In the genomic region with DNA sequence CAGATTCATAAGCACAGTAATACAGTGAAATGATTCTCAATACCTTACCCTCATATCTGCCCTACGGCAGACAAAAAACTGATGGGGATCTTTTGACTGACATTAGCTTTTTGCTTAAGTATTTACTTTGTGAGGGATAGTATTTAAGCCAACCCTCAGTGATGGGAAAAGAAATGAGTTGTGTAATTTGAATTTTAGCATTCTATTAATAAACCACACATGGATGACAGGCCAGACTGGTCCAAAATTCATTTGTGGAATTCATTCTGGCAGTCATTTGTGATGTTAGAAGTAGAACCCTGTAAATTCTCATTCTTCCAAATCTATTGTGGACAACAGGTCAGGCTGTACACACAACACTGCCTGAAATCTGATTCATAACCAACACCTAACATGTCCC, we compare ENCODE assay signal across 15 cellular contexts. TPM values are rescaled to one million over a fixed set of nuclear protein-coding genes. Genes with fewer than 3 reads are reported as not detected.
A peak's percentile ranks its signal among the peaks of the same experiment; 100 is the strongest.
DNase-seq lines count a peak whose midpoint lies in the region; ATAC-seq and TF ChIP-seq lines count a peak whose summit lies in the region.
"Had no signal": no experiment of that assay in that cellular context is flagged by ENCODE, and none has a peak within 500 bp of the region (broad histone marks: within the 10 kb centered on the region; RNA-seq: fewer than 3 reads in every experiment).

No MANE protein-coding gene starts in this region.

- H3K9me3 Mint-ChIP-seq in memory B cell, result peaks cover 4% of the 10 kb centered on the region
- H3K9me3 Mint-ChIP-seq: HFFc6 had no signal

- intact Hi-C loops in left ventricle myocardium superior (cut with micrococcal nuclease) (no loop called here), left ventricle myocardium inferior (cut with micrococcal nuclease) (no loop called here)

- H3K27ac Mint-ChIP-seq in memory B cell, result peak overlapping the region; percentile 53
- H3K27ac Mint-ChIP-seq: HFFc6 had no signal

- H3K4me1 ChIP-seq in left ventricle myocardium inferior (peaks cover 32% of the 10 kb centered on the region), OCI-LY3 (ENCODE audit: low read length) (peaks cover 14% of the 10 kb centered on the region)
- H3K4me1 ChIP-seq: BLaER1 had no signal

- H3K9me3 ChIP-seq in left ventricle myocardium inferior (replicated peaks) (peaks cover 8% of the 10 kb centered on the region), OCI-LY3 (ENCODE audit: insufficient read depth, low read length) (no peaks in the 10 kb centered on the region)
- H3K9me3 ChIP-seq: A549 had no signal

- ATAC-seq in left ventricle myocardium superior, result peak; percentile 44
- no peak for ATAC-seq in memory B cell (ENCODE audit: low read depth)
- no peak for ATAC-seq in HG02759 (IDR thresholded peaks at IDR 0.05; ENCODE audit: unreplicated experiment)
- ATAC-seq: A549 had no signal

- H3K9ac ChIP-seq in OCI-LY3 (ENCODE audit: low read length), result no peak overlapping the region
- H3K9ac ChIP-seq: BLaER1 had no signal

- H2AFZ ChIP-seq in OCI-LY3 (ENCODE audit: low read depth, low read length), result no peak overlapping the region

- H3K4me1 Mint-ChIP-seq in memory B cell, result peaks cover 21% of the 10 kb centered on the region

- DNase-seq in left ventricle myocardium superior, result no peak
- no peak for DNase-seq in left ventricle myocardium inferior
- no peak for DNase-seq in memory B cell (ENCODE audit: low spot score in 2 of 2)
- DNase-seq in HUDEP-2 (lab: John Stamatoyannopoulos, UW; ENCODE audit: unreplicated experiment in 76 of 76), result no peak
- no peak for DNase-seq in NCI-H748 (lab: John Stamatoyannopoulos, UW; ENCODE audit: unreplicated experiment)
- DNase-seq: AML-193, DMS53, GF-D8, HCEC 1CT, HFFc6 had no signal

- no peaks in the 10 kb centered on the region for H3K27me3 ChIP-seq in left ventricle myocardium inferior (ENCODE audit: low read depth)
- no peaks in the 10 kb centered on the region for H3K27me3 ChIP-seq in OCI-LY3 (ENCODE audit: low read depth, low read length)
- H3K27me3 ChIP-seq: BLaER1 had no signal

- no peak overlapping the region for H3K4me3 Mint-ChIP-seq in memory B cell
- H3K4me3 Mint-ChIP-seq: HFFc6 had no signal

- H3K79me2 ChIP-seq in OCI-LY3 (ENCODE audit: low read length), result peaks cover 90% of the 10 kb centered on the region

- TF ChIP-seq CTCF in left ventricle myocardium inferior (IDR thresholded peaks at IDR 0.05; ENCODE audit: borderline replicate concordance) (no peak), OCI-LY3 (IDR thresholded peaks at IDR 0.05; ENCODE audit: low read depth, low read length) (no peak)

- H3K4me2 ChIP-seq in OCI-LY3 (ENCODE audit: low read length), result peak overlapping the region; percentile 7; the same call in 1 of the 2 replicates
- H3K4me2 ChIP-seq: A549, BLaER1 had no signal

- H4K20me1 ChIP-seq in OCI-LY3 (ENCODE audit: insufficient read depth, low read length), result peaks cover 24% of the 10 kb centered on the region; the same call in 1 of the 2 replicates

- H3K27ac ChIP-seq in left ventricle myocardium inferior (replicated peaks) (no peak overlapping the region), OCI-LY3 (ENCODE audit: low read length) (no peak overlapping the region)
- H3K27ac ChIP-seq: A549, BLaER1, HL-60 had no signal

- no peaks in the 10 kb centered on the region for H3K27me3 Mint-ChIP-seq in memory B cell

- H3K36me3 ChIP-seq in left ventricle myocardium inferior (no peaks in the 10 kb centered on the region), OCI-LY3 (replicated peaks; ENCODE audit: low read depth, low read length) (peaks cover 4% of the 10 kb centered on the region)

- H3K4me3 ChIP-seq in left ventricle myocardium inferior, result no peak overlapping the region
- no peak overlapping the region for H3K4me3 ChIP-seq in OCI-LY3 (ENCODE audit: low read length)
- H3K4me3 ChIP-seq: A549, BLaER1 had no signal

- H3K36me3 Mint-ChIP-seq in memory B cell, result peaks cover 20% of the 10 kb centered on the region

RNA-seq across cellular contexts. Expression of gene TRIM33, which starts 14.9 kb away (rescaled TPM):
- total RNA-seq in left ventricle myocardium superior (17.9 TPM), left ventricle myocardium inferior (14.2 TPM)
